Comparison of ENCODE assay signal across 8 cellular contexts in genomic region chr2:226797989-226798421, GRCh38. TPM values are rescaled to one million over a fixed set of nuclear protein-coding genes. Genes with fewer than 3 reads are reported as not detected.
A peak's percentile ranks its signal among the peaks of the same experiment; 100 is the strongest.
DNase-seq lines count a peak whose midpoint lies in the region; ATAC-seq lines count a peak whose summit lies in the region.

No MANE protein-coding gene starts in this region.

- peaks cover 11 to 52% (median 39%) of the 10 kb centered on the region in 7 donors for H3K4me1 Mint-ChIP-seq in naive thymus-derived CD4-positive, alpha-beta T cell

- no peak overlapping the region for H3K9ac ChIP-seq in Karpas-422 (ENCODE audit: low read length)

- CTCF ChIA-PET in naive thymus-derived CD4-positive, alpha-beta T cell (lab: Charles Lee), result interaction anchor here (1.8 kb wide), 1 partner anchor 37 kb away, joined by 5 read pairs; the partner anchor contains the start of gene RHBDD1

- DNase-seq in Karpas-422 (no peak), KG1 (lab: John Stamatoyannopoulos, UW) (no peak), NCI-H2196 treated with DMSO at 0.1 percent for 48 hours (lab: John Stamatoyannopoulos, UW; ENCODE audit: unreplicated experiment) (no peak)
- DNase-seq in effector memory CD4-positive, alpha-beta T cell, result no peak
- no peak for DNase-seq in naive thymus-derived CD4-positive, alpha-beta T cell
- DNase-seq in central memory CD4-positive, alpha-beta T cell, result no peak

- H3K9me3 ChIP-seq in Karpas-422 (ENCODE audit: low read length), result no peaks in the 10 kb centered on the region
- H3K9me3 ChIP-seq in effector memory CD4-positive, alpha-beta T cell (ENCODE audit: control insufficient read depth, low read length), result no peaks in the 10 kb centered on the region
- H3K9me3 ChIP-seq in naive thymus-derived CD4-positive, alpha-beta T cell (ENCODE audit: control insufficient read depth in 2 of 3, low read length in 3 of 3), result no peaks in the 10 kb centered on the region

- POLR2A ChIA-PET in naive thymus-derived CD4-positive, alpha-beta T cell (lab: Charles Lee), result interaction anchor here (0.8 to 3.5 kb wide), 5 partner anchors 9 to 38 kb away, joined by 3 to 17 read pairs (median 3); partner anchors contain the start of gene RHBDD1

- H3K27me3 ChIP-seq in ACC112 (ENCODE audit: insufficient read depth, low read length), result no peaks in the 10 kb centered on the region
- no peaks in the 10 kb centered on the region for H3K27me3 ChIP-seq in Karpas-422 (ENCODE audit: low read length)
- H3K27me3 ChIP-seq in effector memory CD4-positive, alpha-beta T cell (replicated peaks; ENCODE audit: control insufficient read depth, insufficient read depth, low read length, poor library complexity, severe bottlenecking), result no peaks in the 10 kb centered on the region
- no peaks in the 10 kb centered on the region for H3K27me3 ChIP-seq in naive thymus-derived CD4-positive, alpha-beta T cell (ENCODE audit: control insufficient read depth in 2 of 2, insufficient read depth in 2 of 2, low read length in 2 of 2)

- H3K79me2 ChIP-seq in ACC112 (ENCODE audit: control insufficient read depth, insufficient read depth, low read length, unreplicated experiment) (peaks cover 65% of the 10 kb centered on the region), Karpas-422 (ENCODE audit: low read length) (no peaks in the 10 kb centered on the region)

- H3K27ac Mint-ChIP-seq in naive thymus-derived CD4-positive, alpha-beta T cell, result peak overlapping the region in 4 of 9 donors; percentile 69 to 91 (median 82)

- peaks cover 0 to 4% (median 0%) of the 10 kb centered on the region in 5 donors for H3K36me3 Mint-ChIP-seq in naive thymus-derived CD4-positive, alpha-beta T cell

- H3K9me2 ChIP-seq in Karpas-422 (replicated peaks; ENCODE audit: insufficient read depth, low read length), result no peaks in the 10 kb centered on the region

- intact Hi-C loops in naive thymus-derived CD4-positive, alpha-beta T cell (cut with micrococcal nuclease), result loop anchor here (1.0 to 2.0 kb wide), 4 partner anchors 25 to 527 kb away; partner anchors contain the start of gene MFF (in 1 of the 2)

- H3K36me3 ChIP-seq in ACC112 (ENCODE audit: insufficient read depth, low read length), result peaks cover 35% of the 10 kb centered on the region; the same call in 1 of the 2 replicates
- no peaks in the 10 kb centered on the region for H3K36me3 ChIP-seq in Karpas-422 (ENCODE audit: insufficient read depth, low read length)
- no peaks in the 10 kb centered on the region for H3K36me3 ChIP-seq in effector memory CD4-positive, alpha-beta T cell (ENCODE audit: control insufficient read depth, insufficient read depth, low read length)
- H3K36me3 ChIP-seq in naive thymus-derived CD4-positive, alpha-beta T cell (ENCODE audit: control insufficient read depth in 2 of 3, insufficient read depth in 3 of 3, low read length in 3 of 3), result peaks cover 0 to 10% (median 0%) of the 10 kb centered on the region in 3 experiments

- H3K27ac ChIP-seq in ACC112 (ENCODE audit: low read depth, low read length), result peak overlapping the region; percentile 60
- no peak overlapping the region for H3K27ac ChIP-seq in Karpas-422 (ENCODE audit: low read length)
- H3K27ac ChIP-seq in effector memory CD4-positive, alpha-beta T cell (ENCODE audit: insufficient read depth, low read length, poor library complexity, severe bottlenecking), result no peak overlapping the region
- peak overlapping the region; percentile 70 for H3K27ac ChIP-seq in naive thymus-derived CD4-positive, alpha-beta T cell (ENCODE audit: low read depth, low read length)

- H3K4me1 ChIP-seq in ACC112 (ENCODE audit: control insufficient read depth, insufficient read depth, low read length, unreplicated experiment) (peaks cover 38% of the 10 kb centered on the region), Karpas-422 (ENCODE audit: low read length) (peaks cover 47% of the 10 kb centered on the region)
- H3K4me1 ChIP-seq in effector memory CD4-positive, alpha-beta T cell (ENCODE audit: control insufficient read depth, insufficient read depth, low read length, poor library complexity, severe bottlenecking), result peaks cover 23% of the 10 kb centered on the region
- peaks cover 9 to 13% of the 10 kb centered on the region in 2 donors for H3K4me1 ChIP-seq in naive thymus-derived CD4-positive, alpha-beta T cell (ENCODE audit: control insufficient read depth in 2 of 2, insufficient read depth in 2 of 2, low read length in 2 of 2)

- H3K4me3 Mint-ChIP-seq in naive thymus-derived CD4-positive, alpha-beta T cell, result peak overlapping the region; percentile 86 to 97 (median 91)

- H3K4me3 ChIP-seq in ACC112 (ENCODE audit: low read depth, low read length), result peak overlapping the region; percentile 95
- peak overlapping the region; percentile 90; the same call in 1 of the 2 replicates for H3K4me3 ChIP-seq in Karpas-422 (ENCODE audit: low read length)
- H3K4me3 ChIP-seq in effector memory CD4-positive, alpha-beta T cell (ENCODE audit: insufficient read depth, low read depth, low read length, poor library complexity, severe bottlenecking), result peak overlapping the region; percentile 88
- H3K4me3 ChIP-seq in naive thymus-derived CD4-positive, alpha-beta T cell (ENCODE audit: low read length), result peak overlapping the region; percentile 77

- peaks cover 4% of the 10 kb centered on the region; the same call in 1 of the 2 replicates for H4K20me1 ChIP-seq in Karpas-422 (ENCODE audit: insufficient read depth, low read depth, low read length)

- no peak overlapping the region for H2AFZ ChIP-seq in ACC112 (ENCODE audit: low read length, unreplicated experiment)
- no peak overlapping the region for H2AFZ ChIP-seq in Karpas-422 (ENCODE audit: low read length)

- no peaks in the 10 kb centered on the region for H3K9me3 Mint-ChIP-seq in naive thymus-derived CD4-positive, alpha-beta T cell

- H3K27me3 Mint-ChIP-seq in naive thymus-derived CD4-positive, alpha-beta T cell, result peaks cover 0 to 6% (median 4%) of the 10 kb centered on the region in 5 donors

- peak overlapping the region; percentile 95 for H3K4me2 ChIP-seq in Karpas-422 (ENCODE audit: low read depth, low read length, poor library complexity, severe bottlenecking)

- ATAC-seq in naive thymus-derived CD4-positive, alpha-beta T cell, result no peak
- ATAC-seq in HG02798 (IDR thresholded peaks at IDR 0.05; ENCODE audit: poor library complexity, unreplicated experiment), result no peak

RNA-seq across cellular contexts. Expression of gene IRS1, which starts 1.6 kb away (rescaled TPM):
- total RNA-seq in Karpas-422 (2014; rRNA removed; shearing (Covaris generic); ENCODE audit: low replicate concordance), result 3.5 and 3.9 TPM in 2 replicates
- 1 to 10 TPM; 1.3 to 7.1 (median 4.4) TPM for total RNA-seq in naive thymus-derived CD4-positive, alpha-beta T cell
- polyA plus RNA-seq in naive thymus-derived CD4-positive, alpha-beta T cell, result under 1 TPM; 0.40 to 0.65 TPM

RNA-seq across cellular contexts. Expression of gene RHBDD1, which starts 37.8 kb away (rescaled TPM):
- 35.6 and 74.9 TPM in 2 replicates for total RNA-seq in Karpas-422 (2014; rRNA removed; shearing (Covaris generic); ENCODE audit: low replicate concordance)
- 10 to 100 TPM; 42.9 to 70.8 (median 62.1) TPM for total RNA-seq in naive thymus-derived CD4-positive, alpha-beta T cell
- 10 to 100 TPM; 21.2 to 21.5 TPM for polyA plus RNA-seq in naive thymus-derived CD4-positive, alpha-beta T cell

Comparison
In these comparisons a context has a peak if more than half of its experiments do, and no peak if none do; other contexts are left out.
1. H3K27ac ChIP-seq: peak in ACC112 (single experiment) and naive thymus-derived CD4-positive, alpha-beta T cell (single experiment); none in Karpas-422 (single experiment) and effector memory CD4-positive, alpha-beta T cell (single experiment).
2. Peak in every context shown above with its lines, with median percentiles within 50 percentile points of each other: H3K4me3 ChIP-seq.